28 cellular contexts compared by ENCODE assay signal in the genomic region with DNA sequence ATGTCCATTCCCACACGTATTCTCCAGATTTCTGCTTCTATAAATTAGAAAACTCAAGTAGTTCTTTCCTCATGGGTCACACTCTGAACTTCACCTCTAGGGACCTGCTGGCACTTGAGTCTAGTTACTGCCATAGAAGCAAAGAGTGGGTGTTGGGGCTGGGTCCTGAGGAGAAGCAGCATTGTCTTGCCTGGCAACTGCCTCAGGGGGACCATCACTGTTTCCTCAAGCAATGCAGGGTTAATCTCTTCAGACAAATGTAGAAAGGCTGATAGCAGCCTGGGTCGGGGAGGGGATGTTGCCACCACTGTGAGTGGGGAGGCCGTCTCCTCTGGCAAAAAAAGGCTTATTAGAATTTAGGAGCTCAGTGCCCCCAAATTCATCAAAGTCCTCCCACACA. TPM values are rescaled to one million over a fixed set of nuclear protein-coding genes. Genes with fewer than 3 reads are reported as not detected.
"Had no signal": no experiment of that assay in that cellular context is flagged by ENCODE, and none has a peak within 500 bp of the region (broad histone marks: within the 10 kb centered on the region; RNA-seq: fewer than 3 reads in every experiment).

No MANE protein-coding gene starts in this region.

- H3K4me1 ChIP-seq: ascending aorta, breast epithelium, esophagus squamous epithelium had no signal

- H3K4me1 Mint-ChIP-seq: brain had no signal

- H3K27me3 Mint-ChIP-seq: activated CD4-positive, alpha-beta memory T cell treated with anti-CD3 and anti-CD28 coated beads, Interleukin-2, amount 10 ng/mL, durations not matched to agents 7 days and 5 days; activated CD4-positive, alpha-beta T cell treated with anti-CD3 and anti-CD28 coated beads for 36 hours; activated CD4-positive, alpha-beta T cell treated with anti-CD3 and anti-CD28 coated beads, Interleukin-2, amount 10 ng/mL, durations not matched to agents 24 days and 14 days; activated naive CD4-positive, alpha-beta T cell treated with anti-CD3 and anti-CD28 coated beads, Interleukin-2, amount 10 ng/mL, durations not matched to agents 7 days and 5 days; activated naive CD8-positive, alpha-beta T cell treated with anti-CD3 and anti-CD28 coated beads, Interleukin-2, amount 10 ng/mL, durations not matched to agents 7 days and 5 days; activated T-cell treated with anti-CD3 and anti-CD28 coated beads, Interleukin-2, amount 50 U/mL, for 24 hours; brain; central memory CD8-positive, alpha-beta T cell; effector memory CD8-positive, alpha-beta T cell had no signal

- H3K9me3 Mint-ChIP-seq: activated naive CD4-positive, alpha-beta T cell treated with anti-CD3 and anti-CD28 coated beads, Interleukin-2, amount 10 ng/mL, durations not matched to agents 7 days and 5 days; central memory CD8-positive, alpha-beta T cell; effector memory CD8-positive, alpha-beta T cell had no signal

- H3K9me3 ChIP-seq: ascending aorta, breast epithelium, esophagus squamous epithelium had no signal

- H3K27ac ChIP-seq: ascending aorta, breast epithelium, cardiac muscle cell, epithelial cell of prostate, esophagus squamous epithelium, WERI-Rb-1 had no signal

- DNase-seq: activated CD4-positive, alpha-beta memory T cell treated with anti-CD3 and anti-CD28 coated beads, Interleukin-2, amount 10 ng/mL, durations not matched to agents 7 days and 5 days; activated CD4-positive, alpha-beta T cell treated with anti-CD3 and anti-CD28 coated beads for 36 hours; activated CD4-positive, alpha-beta T cell treated with anti-CD3 and anti-CD28 coated beads, Interleukin-2, amount 10 ng/mL, durations not matched to agents 24 days and 14 days; activated CD4-positive, CD25-positive, alpha-beta regulatory T cell; activated CD4-positive, CD25-positive, alpha-beta regulatory T cell treated with anti-CD3 and anti-CD28 coated beads, Interleukin-2, amount 50 U/mL, for 72 hours; activated CD8-positive, alpha-beta memory T cell treated with anti-CD3 and anti-CD28 coated beads, Interleukin-2, amount 50 U/mL, for 48 hours; activated gamma-delta T cell; activated naive CD4-positive, alpha-beta T cell; activated naive CD4-positive, alpha-beta T cell treated with anti-CD3 and anti-CD28 coated beads, Interleukin-2, amount 10 ng/mL, durations not matched to agents 7 days and 5 days; activated naive CD8-positive, alpha-beta T cell treated with anti-CD3 and anti-CD28 coated beads, Interleukin-2, amount 10 ng/mL, durations not matched to agents 7 days and 5 days; activated T-cell treated with anti-CD3 and anti-CD28 coated beads for 4 hours; activated T-cell treated with anti-CD3 and anti-CD28 coated beads, Interleukin-2, amount 50 U/mL, for 24 hours; activated T-cell treated with anti-CD3 and anti-CD28 coated beads, Interleukin-2, amount 50 U/mL, for 72 hours; cortex of kidney; dermis blood vessel endothelial cell; effector CD4-positive, alpha-beta T cell; effector memory CD8-positive, alpha-beta T cell; esophagus squamous epithelium; head of caudate nucleus; T-helper 2 cell; WERI-Rb-1 had no signal

- H3K27me3 ChIP-seq: ascending aorta, breast epithelium, cardiac muscle cell, esophagus squamous epithelium had no signal

- H3K4me3 ChIP-seq: ascending aorta, breast epithelium, cardiac muscle cell, esophagus squamous epithelium had no signal

- H3K36me3 ChIP-seq: ascending aorta, breast epithelium, cardiac muscle cell, esophagus squamous epithelium, WERI-Rb-1 had no signal

- ATAC-seq: activated CD4-positive, alpha-beta T cell treated with anti-CD3 and anti-CD28 coated beads for 36 hours; activated naive CD4-positive, alpha-beta T cell treated with anti-CD3 and anti-CD28 coated beads, Interleukin-2, amount 50 U/mL, for 72 hours; activated T-cell treated with anti-CD3 and anti-CD28 coated beads, Interleukin-2, amount 50 U/mL, for 72 hours; effector memory CD8-positive, alpha-beta T cell had no signal

- H3K27ac Mint-ChIP-seq: activated CD4-positive, alpha-beta memory T cell treated with anti-CD3 and anti-CD28 coated beads, Interleukin-2, amount 10 ng/mL, durations not matched to agents 7 days and 5 days; activated CD4-positive, alpha-beta T cell treated with anti-CD3 and anti-CD28 coated beads for 36 hours; activated CD4-positive, alpha-beta T cell treated with anti-CD3 and anti-CD28 coated beads, Interleukin-2, amount 10 ng/mL, durations not matched to agents 24 days and 14 days; activated naive CD4-positive, alpha-beta T cell treated with anti-CD3 and anti-CD28 coated beads, Interleukin-2, amount 10 ng/mL, durations not matched to agents 7 days and 5 days; activated naive CD4-positive, alpha-beta T cell treated with anti-CD3 and anti-CD28 coated beads, Interleukin-2, amount 50 U/mL, for 72 hours; activated naive CD8-positive, alpha-beta T cell treated with anti-CD3 and anti-CD28 coated beads, Interleukin-2, amount 10 ng/mL, durations not matched to agents 7 days and 5 days; activated T-cell treated with anti-CD3 and anti-CD28 coated beads, Interleukin-2, amount 50 U/mL, for 24 hours; activated T-cell treated with anti-CD3 and anti-CD28 coated beads, Interleukin-2, amount 50 U/mL, for 72 hours; brain; effector memory CD8-positive, alpha-beta T cell had no signal

- H3K36me3 Mint-ChIP-seq: activated naive CD4-positive, alpha-beta T cell treated with anti-CD3 and anti-CD28 coated beads, Interleukin-2, amount 10 ng/mL, durations not matched to agents 7 days and 5 days; brain had no signal

- H3K4me3 Mint-ChIP-seq: activated CD4-positive, alpha-beta memory T cell treated with anti-CD3 and anti-CD28 coated beads, Interleukin-2, amount 10 ng/mL, durations not matched to agents 7 days and 5 days; activated CD4-positive, alpha-beta T cell treated with anti-CD3 and anti-CD28 coated beads for 36 hours; activated CD4-positive, alpha-beta T cell treated with anti-CD3 and anti-CD28 coated beads, Interleukin-2, amount 10 ng/mL, durations not matched to agents 24 days and 14 days; activated naive CD4-positive, alpha-beta T cell treated with anti-CD3 and anti-CD28 coated beads, Interleukin-2, amount 10 ng/mL, durations not matched to agents 7 days and 5 days; activated naive CD8-positive, alpha-beta T cell treated with anti-CD3 and anti-CD28 coated beads, Interleukin-2, amount 10 ng/mL, durations not matched to agents 7 days and 5 days; activated T-cell treated with anti-CD3 and anti-CD28 coated beads, Interleukin-2, amount 50 U/mL, for 24 hours; activated T-cell treated with anti-CD3 and anti-CD28 coated beads, Interleukin-2, amount 50 U/mL, for 72 hours; brain; central memory CD8-positive, alpha-beta T cell; effector memory CD8-positive, alpha-beta T cell had no signal

RNA-seq across cellular contexts. Expression of gene PAPSS2, which starts 20.2 kb away (rescaled TPM):
- total RNA-seq: activated CD4-positive, alpha-beta T cell treated with anti-CD3 and anti-CD28 coated beads, Interleukin-2, amount 10 ng/mL, durations not matched to agents 24 days and 14 days had no signal
